23 cellular contexts compared by ENCODE assay signal in genomic region chr5:144831650-144832049, GRCh38.
"Had no signal": no experiment of that assay in that cellular context is flagged by ENCODE, and none has a peak within 500 bp of the region (broad histone marks: within the 10 kb centered on the region; RNA-seq: fewer than 3 reads in every experiment).

No MANE protein-coding gene starts in this region.

- DNase-seq: stimulated activated CD4-positive, alpha-beta T cell treated with anti-CD3 and anti-CD28 coated beads, Interleukin-2, amount 100 ng/mL, for 48 hours; stimulated activated CD4-positive, alpha-beta T cell treated with anti-CD3 and anti-CD28 coated beads, Interleukin-4, amount 100 ng/mL, for 1 hour; stimulated activated CD4-positive, alpha-beta T cell treated with anti-CD3 and anti-CD28 coated beads, Interleukin-4, amount 100 ng/mL, for 24 hours; stimulated activated CD4-positive, alpha-beta T cell treated with anti-CD3 and anti-CD28 coated beads, Interleukin-4, amount 100 ng/mL, for 4 hours; stimulated activated CD8-positive, alpha-beta memory T cell treated with anti-CD3 and anti-CD28 coated beads, Interleukin-4, amount 100 ng/mL, for 48 hours; stimulated activated naive B cell treated with anti-CD40 and anti-IgM and Interleukin-4, amounts not matched to agents 10 μg/mL and 1 μg/mL and 100 μg/mL, for 72 hours; stimulated activated naive CD4-positive, alpha-beta T cell; stimulated activated naive CD4-positive, alpha-beta T cell treated with Interleukin-2 at 50 U/mL for 16 hours; stimulated activated naive CD8-positive, alpha-beta T cell treated with anti-CD3 and anti-CD28 coated beads, Interleukin-15, amount 100 ng/mL, for 72 hours; stimulated activated naive CD8-positive, alpha-beta T cell treated with anti-CD3 and anti-CD28 coated beads, Interleukin-15, Interleukin-2, amounts not matched to agents 100 U/mL and 50 U/mL, for 24 hours; stomach; substantia nigra; testis; thyroid gland; tibial artery; transverse colon; trophoblast cell; upper lobe of left lung; upper lobe of right lung; uterus had no signal

- H3K27ac Mint-ChIP-seq: stimulated activated effector memory CD8-positive, alpha-beta T cell treated with anti-CD3 and anti-CD28 coated beads, Interleukin-12 subunit alpha, Interleukin-12 subunit beta, amount 100 ng/mL, for 72 hours; stimulated activated naive B cell treated with anti-CD40 and anti-IgM and Interleukin-4, amounts not matched to agents 10 μg/mL and 1 μg/mL and 100 μg/mL, for 72 hours; stimulated activated naive CD8-positive, alpha-beta T cell treated with anti-CD3 and anti-CD28 coated beads, Interleukin-15, amount 100 ng/mL, for 72 hours; stimulated activated naive CD8-positive, alpha-beta T cell treated with anti-CD3 and anti-CD28 coated beads, Interleukin-15, Interleukin-2, amounts not matched to agents 100 ng/mL and 50 ng/mL, for 24 hours; type B pancreatic cell had no signal

- H3K4me3 Mint-ChIP-seq: stimulated activated effector memory CD8-positive, alpha-beta T cell treated with anti-CD3 and anti-CD28 coated beads, Interleukin-12 subunit alpha, Interleukin-12 subunit beta, amount 100 ng/mL, for 72 hours; stimulated activated naive B cell treated with anti-CD40 and anti-IgM and Interleukin-4, amounts not matched to agents 10 μg/mL and 1 μg/mL and 100 μg/mL, for 72 hours; stimulated activated naive CD8-positive, alpha-beta T cell treated with anti-CD3 and anti-CD28 coated beads, Interleukin-15, amount 100 ng/mL, for 72 hours; stimulated activated naive CD8-positive, alpha-beta T cell treated with anti-CD3 and anti-CD28 coated beads, Interleukin-15, Interleukin-2, amounts not matched to agents 100 ng/mL and 50 ng/mL, for 24 hours; type B pancreatic cell had no signal

- H3K9me3 Mint-ChIP-seq: type B pancreatic cell had no signal

- H3K36me3 Mint-ChIP-seq: stimulated activated effector memory CD8-positive, alpha-beta T cell treated with anti-CD3 and anti-CD28 coated beads, Interleukin-12 subunit alpha, Interleukin-12 subunit beta, amount 100 ng/mL, for 72 hours; stimulated activated naive B cell treated with anti-CD40 and anti-IgM and Interleukin-4, amounts not matched to agents 10 μg/mL and 1 μg/mL and 100 μg/mL, for 72 hours; type B pancreatic cell had no signal

- H3K4me1 Mint-ChIP-seq: stimulated activated effector memory CD8-positive, alpha-beta T cell treated with anti-CD3 and anti-CD28 coated beads, Interleukin-12 subunit alpha, Interleukin-12 subunit beta, amount 100 ng/mL, for 72 hours; stimulated activated naive CD8-positive, alpha-beta T cell treated with anti-CD3 and anti-CD28 coated beads, Interleukin-15, amount 100 ng/mL, for 72 hours had no signal

- H3K27me3 Mint-ChIP-seq: stimulated activated naive CD8-positive, alpha-beta T cell treated with anti-CD3 and anti-CD28 coated beads, Interleukin-15, amount 100 ng/mL, for 72 hours; stimulated activated naive CD8-positive, alpha-beta T cell treated with anti-CD3 and anti-CD28 coated beads, Interleukin-15, Interleukin-2, amounts not matched to agents 100 ng/mL and 50 ng/mL, for 24 hours had no signal

- ATAC-seq: stimulated activated effector memory CD8-positive, alpha-beta T cell treated with anti-CD3 and anti-CD28 coated beads, Interleukin-12 subunit alpha, Interleukin-12 subunit beta, amount 100 ng/mL, for 72 hours; stimulated activated naive B cell treated with anti-CD40 and anti-IgM and Interleukin-4, amounts not matched to agents 10 μg/mL and 1 μg/mL and 100 μg/mL, for 72 hours; stimulated activated naive CD8-positive, alpha-beta T cell treated with anti-CD3 and anti-CD28 coated beads, Interleukin-15, amount 100 ng/mL, for 72 hours; stimulated activated naive CD8-positive, alpha-beta T cell treated with anti-CD3 and anti-CD28 coated beads, Interleukin-15, Interleukin-2, amounts not matched to agents 100 U/mL and 50 U/mL, for 24 hours; upper lobe of right lung had no signal
